1 cellular context compared by ENCODE assay signal in the genomic region with DNA sequence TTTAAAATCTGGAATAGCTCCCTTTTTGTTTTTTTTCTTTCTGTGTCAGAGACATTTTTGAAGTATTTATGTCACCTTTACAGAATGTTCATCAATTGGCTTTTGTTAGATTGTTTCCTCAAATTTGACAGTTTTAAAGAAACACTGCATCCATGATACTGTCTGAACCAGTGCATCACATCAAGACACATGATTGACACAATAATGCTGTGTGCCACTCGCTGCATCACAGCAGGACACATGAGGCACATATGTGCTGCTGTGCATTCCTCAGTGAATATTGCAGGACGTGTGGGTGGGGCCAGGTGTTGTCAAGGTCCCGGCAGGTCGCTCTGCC.
A peak's percentile ranks its signal among the peaks of the same experiment; 100 is the strongest.
TF ChIP-seq lines count a peak whose summit lies in the region.

No MANE protein-coding gene starts in this region.

TF ChIP-seq in HepG2, 621 proteins besides CTCF, POLR2A, EP300 and RAD21 (continued from another document):
- TF ChIP-seq, protein P1, sequence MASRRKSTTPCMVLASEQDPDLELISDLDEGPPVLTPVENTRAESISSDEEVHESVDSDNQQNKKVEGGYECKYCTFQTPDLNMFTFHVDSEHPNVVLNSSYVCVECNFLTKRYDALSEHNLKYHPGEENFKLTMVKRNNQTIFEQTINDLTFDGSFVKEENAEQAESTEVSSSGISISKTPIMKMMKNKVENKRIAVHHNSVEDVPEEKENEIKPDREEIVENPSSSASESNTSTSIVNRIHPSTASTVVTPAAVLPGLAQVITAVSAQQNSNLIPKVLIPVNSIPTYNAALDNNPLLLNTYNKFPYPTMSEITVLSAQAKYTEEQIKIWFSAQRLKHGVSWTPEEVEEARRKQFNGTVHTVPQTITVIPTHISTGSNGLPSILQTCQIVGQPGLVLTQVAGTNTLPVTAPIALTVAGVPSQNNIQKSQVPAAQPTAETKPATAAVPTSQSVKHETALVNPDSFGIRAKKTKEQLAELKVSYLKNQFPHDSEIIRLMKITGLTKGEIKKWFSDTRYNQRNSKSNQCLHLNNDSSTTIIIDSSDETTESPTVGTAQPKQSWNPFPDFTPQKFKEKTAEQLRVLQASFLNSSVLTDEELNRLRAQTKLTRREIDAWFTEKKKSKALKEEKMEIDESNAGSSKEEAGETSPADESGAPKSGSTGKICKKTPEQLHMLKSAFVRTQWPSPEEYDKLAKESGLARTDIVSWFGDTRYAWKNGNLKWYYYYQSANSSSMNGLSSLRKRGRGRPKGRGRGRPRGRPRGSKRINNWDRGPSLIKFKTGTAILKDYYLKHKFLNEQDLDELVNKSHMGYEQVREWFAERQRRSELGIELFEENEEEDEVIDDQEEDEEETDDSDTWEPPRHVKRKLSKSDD (CRISPR knock-in tag; IDR thresholded peaks at IDR 0.05; ENCODE audit: low read depth), result 0 out of 2 replicates have a peak, but pooled peaks have one; percentile 50
- TF ChIP-seq ZNF10 (CRISPR knock-in tag; IDR thresholded peaks at IDR 0.05; ENCODE audit: borderline replicate concordance, low read depth), result no peak
- TF ChIP-seq ZNF788 (CRISPR knock-in tag; IDR thresholded peaks at IDR 0.05; ENCODE audit: borderline replicate concordance), result no peak
- TF ChIP-seq SP5 (CRISPR knock-in tag; IDR thresholded peaks at IDR 0.05; ENCODE audit: borderline replicate concordance, low read depth), result no peak
- TF ChIP-seq, protein P2, sequence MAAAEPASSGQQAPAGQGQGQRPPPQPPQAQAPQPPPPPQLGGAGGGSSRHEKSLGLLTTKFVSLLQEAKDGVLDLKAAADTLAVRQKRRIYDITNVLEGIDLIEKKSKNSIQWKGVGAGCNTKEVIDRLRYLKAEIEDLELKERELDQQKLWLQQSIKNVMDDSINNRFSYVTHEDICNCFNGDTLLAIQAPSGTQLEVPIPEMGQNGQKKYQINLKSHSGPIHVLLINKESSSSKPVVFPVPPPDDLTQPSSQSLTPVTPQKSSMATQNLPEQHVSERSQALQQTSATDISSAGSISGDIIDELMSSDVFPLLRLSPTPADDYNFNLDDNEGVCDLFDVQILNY (CRISPR knock-in tag; conservative IDR thresholded peaks at IDR 0.05), result no peak
- no peak for TF ChIP-seq RFX1 (IDR thresholded peaks at IDR 0.05)
- TF ChIP-seq, protein P3, sequence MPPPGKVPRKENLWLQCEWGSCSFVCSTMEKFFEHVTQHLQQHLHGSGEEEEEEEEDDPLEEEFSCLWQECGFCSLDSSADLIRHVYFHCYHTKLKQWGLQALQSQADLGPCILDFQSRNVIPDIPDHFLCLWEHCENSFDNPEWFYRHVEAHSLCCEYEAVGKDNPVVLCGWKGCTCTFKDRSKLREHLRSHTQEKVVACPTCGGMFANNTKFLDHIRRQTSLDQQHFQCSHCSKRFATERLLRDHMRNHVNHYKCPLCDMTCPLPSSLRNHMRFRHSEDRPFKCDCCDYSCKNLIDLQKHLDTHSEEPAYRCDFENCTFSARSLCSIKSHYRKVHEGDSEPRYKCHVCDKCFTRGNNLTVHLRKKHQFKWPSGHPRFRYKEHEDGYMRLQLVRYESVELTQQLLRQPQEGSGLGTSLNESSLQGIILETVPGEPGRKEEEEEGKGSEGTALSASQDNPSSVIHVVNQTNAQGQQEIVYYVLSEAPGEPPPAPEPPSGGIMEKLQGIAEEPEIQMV (CRISPR knock-in tag; IDR thresholded peaks at IDR 0.05; ENCODE audit: low read depth), result no peak
- TF ChIP-seq, protein P4, sequence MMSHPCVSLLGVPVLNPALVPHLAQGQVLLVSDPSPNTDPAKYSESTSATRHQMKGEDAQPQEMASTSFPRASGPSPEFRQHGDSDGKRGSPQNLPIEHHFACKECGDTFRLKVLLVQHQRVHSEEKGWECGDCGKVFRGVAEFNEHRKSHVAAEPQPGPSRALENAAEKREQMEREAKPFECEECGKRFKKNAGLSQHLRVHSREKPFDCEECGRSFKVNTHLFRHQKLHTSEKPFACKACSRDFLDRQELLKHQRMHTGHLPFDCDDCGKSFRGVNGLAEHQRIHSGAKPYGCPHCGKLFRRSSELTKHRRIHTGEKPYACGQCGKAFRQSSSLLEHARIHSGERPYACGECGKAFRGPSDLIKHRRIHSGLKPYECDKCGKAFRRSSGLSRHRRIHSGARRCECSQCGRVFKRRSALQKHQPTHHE (CRISPR knock-in tag; IDR thresholded peaks at IDR 0.05; ENCODE audit: borderline replicate concordance), result no peak
- no peak for TF ChIP-seq MBNL3 (CRISPR knock-in tag; conservative IDR thresholded peaks at IDR 0.05)
- TF ChIP-seq, protein P5, sequence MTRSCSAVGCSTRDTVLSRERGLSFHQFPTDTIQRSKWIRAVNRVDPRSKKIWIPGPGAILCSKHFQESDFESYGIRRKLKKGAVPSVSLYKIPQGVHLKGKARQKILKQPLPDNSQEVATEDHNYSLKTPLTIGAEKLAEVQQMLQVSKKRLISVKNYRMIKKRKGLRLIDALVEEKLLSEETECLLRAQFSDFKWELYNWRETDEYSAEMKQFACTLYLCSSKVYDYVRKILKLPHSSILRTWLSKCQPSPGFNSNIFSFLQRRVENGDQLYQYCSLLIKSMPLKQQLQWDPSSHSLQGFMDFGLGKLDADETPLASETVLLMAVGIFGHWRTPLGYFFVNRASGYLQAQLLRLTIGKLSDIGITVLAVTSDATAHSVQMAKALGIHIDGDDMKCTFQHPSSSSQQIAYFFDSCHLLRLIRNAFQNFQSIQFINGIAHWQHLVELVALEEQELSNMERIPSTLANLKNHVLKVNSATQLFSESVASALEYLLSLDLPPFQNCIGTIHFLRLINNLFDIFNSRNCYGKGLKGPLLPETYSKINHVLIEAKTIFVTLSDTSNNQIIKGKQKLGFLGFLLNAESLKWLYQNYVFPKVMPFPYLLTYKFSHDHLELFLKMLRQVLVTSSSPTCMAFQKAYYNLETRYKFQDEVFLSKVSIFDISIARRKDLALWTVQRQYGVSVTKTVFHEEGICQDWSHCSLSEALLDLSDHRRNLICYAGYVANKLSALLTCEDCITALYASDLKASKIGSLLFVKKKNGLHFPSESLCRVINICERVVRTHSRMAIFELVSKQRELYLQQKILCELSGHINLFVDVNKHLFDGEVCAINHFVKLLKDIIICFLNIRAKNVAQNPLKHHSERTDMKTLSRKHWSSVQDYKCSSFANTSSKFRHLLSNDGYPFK (CRISPR knock-in tag; IDR thresholded peaks at IDR 0.05; ENCODE audit: borderline replicate concordance), result no peak
- TF ChIP-seq, protein P6, sequence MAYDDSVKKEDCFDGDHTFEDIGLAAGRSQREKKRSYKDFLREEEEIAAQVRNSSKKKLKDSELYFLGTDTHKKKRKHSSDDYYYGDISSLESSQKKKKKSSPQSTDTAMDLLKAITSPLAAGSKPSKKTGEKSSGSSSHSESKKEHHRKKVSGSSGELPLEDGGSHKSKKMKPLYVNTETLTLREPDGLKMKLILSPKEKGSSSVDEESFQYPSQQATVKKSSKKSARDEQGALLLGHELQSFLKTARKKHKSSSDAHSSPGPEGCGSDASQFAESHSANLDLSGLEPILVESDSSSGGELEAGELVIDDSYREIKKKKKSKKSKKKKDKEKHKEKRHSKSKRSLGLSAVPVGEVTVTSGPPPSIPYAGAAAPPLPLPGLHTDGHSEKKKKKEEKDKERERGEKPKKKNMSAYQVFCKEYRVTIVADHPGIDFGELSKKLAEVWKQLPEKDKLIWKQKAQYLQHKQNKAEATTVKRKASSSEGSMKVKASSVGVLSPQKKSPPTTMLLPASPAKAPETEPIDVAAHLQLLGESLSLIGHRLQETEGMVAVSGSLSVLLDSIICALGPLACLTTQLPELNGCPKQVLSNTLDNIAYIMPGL (CRISPR knock-in tag; IDR thresholded peaks at IDR 0.05; ENCODE audit: borderline replicate concordance in 1 of 2, low read depth in 1 of 2), result 0 out of 4 replicates have a peak, but pooled peaks of 1 of the 2 experiments have one; percentile 27
- 0 out of 2 replicates have a peak, but pooled peaks have one; percentile 46 for TF ChIP-seq ZBTB7A (CRISPR knock-in tag; IDR thresholded peaks at IDR 0.05)
- TF ChIP-seq, protein P7, sequence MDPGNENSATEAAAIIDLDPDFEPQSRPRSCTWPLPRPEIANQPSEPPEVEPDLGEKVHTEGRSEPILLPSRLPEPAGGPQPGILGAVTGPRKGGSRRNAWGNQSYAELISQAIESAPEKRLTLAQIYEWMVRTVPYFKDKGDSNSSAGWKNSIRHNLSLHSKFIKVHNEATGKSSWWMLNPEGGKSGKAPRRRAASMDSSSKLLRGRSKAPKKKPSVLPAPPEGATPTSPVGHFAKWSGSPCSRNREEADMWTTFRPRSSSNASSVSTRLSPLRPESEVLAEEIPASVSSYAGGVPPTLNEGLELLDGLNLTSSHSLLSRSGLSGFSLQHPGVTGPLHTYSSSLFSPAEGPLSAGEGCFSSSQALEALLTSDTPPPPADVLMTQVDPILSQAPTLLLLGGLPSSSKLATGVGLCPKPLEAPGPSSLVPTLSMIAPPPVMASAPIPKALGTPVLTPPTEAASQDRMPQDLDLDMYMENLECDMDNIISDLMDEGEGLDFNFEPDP (CRISPR knock-in tag; conservative IDR thresholded peaks at IDR 0.05), result no peak
